In genomic region chr4:177047070-177047850, GRCh38 we compare ENCODE assay signal across 8 cellular contexts.
DNase-seq lines count a peak whose midpoint lies in the region; ATAC-seq, FAIRE-seq and TF ChIP-seq lines count a peak whose summit lies in the region.

No MANE protein-coding gene starts in this region.

- WGBS in neuronal stem cell (ENCODE audit: extremely low coverage in 2 of 2, insufficient read length in 2 of 2, insufficient replicate concordance in 1 of 2), 2 donors = no CpG with 5 or more reads among the region's 11 CpGs

- H2BK120ac ChIP-seq in neuronal stem cell (ENCODE audit: low read depth, low read length) = no peak overlapping the region

- H3K18ac ChIP-seq in neuronal stem cell (ENCODE audit: low read length) = no peak overlapping the region

- no peak overlapping the region for H3K4ac ChIP-seq in neuronal stem cell (ENCODE audit: low read length)

- peaks cover 16% of the 10 kb centered on the region for H3K27me3 Mint-ChIP-seq in activated CD8-positive, alpha-beta memory T cell treated with anti-CD3 and anti-CD28 coated beads, Interleukin-2, amount 10 ng/mL, durations not matched to agents 7 days and 5 days
- peaks cover 9% of the 10 kb centered on the region for H3K27me3 Mint-ChIP-seq in type B pancreatic cell

- no peak overlapping the region for H3K23ac ChIP-seq in neuronal stem cell (ENCODE audit: low read depth, low read length, poor library complexity)

- H3K36me3 Mint-ChIP-seq in activated CD8-positive, alpha-beta memory T cell treated with anti-CD3 and anti-CD28 coated beads, Interleukin-2, amount 10 ng/mL, durations not matched to agents 7 days and 5 days = no peaks in the 10 kb centered on the region
- no peaks in the 10 kb centered on the region for H3K36me3 Mint-ChIP-seq in type B pancreatic cell

- H3K9me3 Mint-ChIP-seq in activated CD8-positive, alpha-beta memory T cell treated with anti-CD3 and anti-CD28 coated beads, Interleukin-2, amount 10 ng/mL, durations not matched to agents 7 days and 5 days (ENCODE audit: low read depth) = no peaks in the 10 kb centered on the region
- H3K9me3 Mint-ChIP-seq in type B pancreatic cell = no peaks in the 10 kb centered on the region

- H4K91ac ChIP-seq in neuronal stem cell (ENCODE audit: low read depth, low read length, poor library complexity) = no peak overlapping the region

- DNase-seq in COLO829 (ENCODE audit: low spot score) (peak; percentile 56), GM19239 (ENCODE audit: insufficient read length, low spot score) (peak; percentile 4), NCI-H69 (lab: John Stamatoyannopoulos, UW) (peak; percentile 71), fibroblast of gingiva (ENCODE audit: low read depth) (peak; percentile 70), neuronal stem cell (ENCODE audit: low spot score) (peak; percentile 65), type B pancreatic cell (ENCODE audit: extremely low spot score, unreplicated experiment) (peak; percentile 71)
- peak; percentile 63 for DNase-seq in activated CD8-positive, alpha-beta memory T cell treated with anti-CD3 and anti-CD28 coated beads, Interleukin-2, amount 10 ng/mL, durations not matched to agents 7 days and 5 days

- FAIRE-seq in GM19239 (lab: Jason Lieb, UNC) = peak; percentile 89

- H3K9me3 ChIP-seq in neuronal stem cell (replicated peaks in 1 of 2; ENCODE audit: control insufficient read depth in 2 of 2, insufficient read depth in 1 of 2, low read depth in 1 of 2, low read length in 2 of 2) = no peaks in the 10 kb centered on the region

- H3K4me3 ChIP-seq in neuronal stem cell (ENCODE audit: low read length in 2 of 2) = no peak overlapping the region

- H3K4me2 ChIP-seq in neuronal stem cell (ENCODE audit: insufficient read depth, low read length, poor library complexity, severe bottlenecking) = no peak overlapping the region

- no peaks in the 10 kb centered on the region for H3K27me3 ChIP-seq in neuronal stem cell (ENCODE audit: control insufficient read depth in 3 of 3, insufficient read depth in 3 of 3, low read depth in 1 of 3, low read length in 3 of 3)

- H3K79me1 ChIP-seq in neuronal stem cell (ENCODE audit: low read depth, low read length) = no peaks in the 10 kb centered on the region

- H4K8ac ChIP-seq in neuronal stem cell (ENCODE audit: low read depth, low read length) = no peak overlapping the region

- no peak overlapping the region for H2BK12ac ChIP-seq in neuronal stem cell (ENCODE audit: low read length)

- H2AFZ ChIP-seq in neuronal stem cell (ENCODE audit: low read length) = no peak overlapping the region

- H3K4me1 ChIP-seq in neuronal stem cell (ENCODE audit: control insufficient read depth in 2 of 2, insufficient read depth in 1 of 2, low read depth in 1 of 2, low read length in 2 of 2) = no peaks in the 10 kb centered on the region

- no peaks in the 10 kb centered on the region for H3K4me1 Mint-ChIP-seq in activated CD8-positive, alpha-beta memory T cell treated with anti-CD3 and anti-CD28 coated beads, Interleukin-2, amount 10 ng/mL, durations not matched to agents 7 days and 5 days
- H3K4me1 Mint-ChIP-seq in type B pancreatic cell (ENCODE audit: unreplicated experiment) = no peaks in the 10 kb centered on the region

- H3K27ac ChIP-seq in neuronal stem cell (replicated peaks; ENCODE audit: low read length) = no peak overlapping the region

- peak; percentile 93 for TF ChIP-seq CTCF in type B pancreatic cell (conservative IDR thresholded peaks at IDR 0.05)

- no peak overlapping the region for H3K9ac ChIP-seq in neuronal stem cell (ENCODE audit: low read depth, low read length, poor library complexity)

- H3K4me3 Mint-ChIP-seq in activated CD8-positive, alpha-beta memory T cell treated with anti-CD3 and anti-CD28 coated beads, Interleukin-2, amount 10 ng/mL, durations not matched to agents 7 days and 5 days = no peak overlapping the region
- H3K4me3 Mint-ChIP-seq in type B pancreatic cell = no peak overlapping the region

- H3K27ac Mint-ChIP-seq in activated CD8-positive, alpha-beta memory T cell treated with anti-CD3 and anti-CD28 coated beads, Interleukin-2, amount 10 ng/mL, durations not matched to agents 7 days and 5 days = no peak overlapping the region
- H3K27ac Mint-ChIP-seq in type B pancreatic cell = no peak overlapping the region

- no peak overlapping the region for H2BK15ac ChIP-seq in neuronal stem cell (ENCODE audit: low read length)

- H3K36me3 ChIP-seq in neuronal stem cell (replicated peaks in 1 of 2; ENCODE audit: control insufficient read depth in 2 of 2, insufficient read depth in 2 of 2, low read length in 2 of 2) = no peaks in the 10 kb centered on the region

- CTCF ChIA-PET in activated CD8-positive, alpha-beta memory T cell treated with anti-CD3 and anti-CD28 coated beads, Interleukin-2, amount 10 ng/mL, durations not matched to agents 7 days and 5 days (lab: Charles Lee) = interaction anchor here (0.5 to 1.5 kb wide), 21 partner anchors 10 to 1795 kb away, joined by 3 to 18 read pairs (median 4); partner anchors contain the start of gene VEGFC

- H2AK5ac ChIP-seq in neuronal stem cell (ENCODE audit: low read depth, low read length) = no peak overlapping the region

- H3K14ac ChIP-seq in neuronal stem cell (ENCODE audit: low read length) = no peak overlapping the region

- ATAC-seq in HG03175 (IDR thresholded peaks at IDR 0.05; ENCODE audit: unreplicated experiment) = peak; percentile 84
- ATAC-seq in activated CD8-positive, alpha-beta memory T cell treated with anti-CD3 and anti-CD28 coated beads, Interleukin-2, amount 10 ng/mL, durations not matched to agents 7 days and 5 days = peak; percentile 85

- no peak overlapping the region for H2BK5ac ChIP-seq in neuronal stem cell (ENCODE audit: low read length)

Comparison
In these comparisons a context has a peak if more than half of its experiments do, and no peak if none do; other contexts are left out.
1. DNase-seq: peak in every context shown above with its lines; median percentile 71 in NCI-H69; 71 in type B pancreatic cell; 70 in fibroblast of gingiva; 65 in neuronal stem cell; 63 in activated CD8-positive, alpha-beta memory T cell treated with anti-CD3 and anti-CD28 coated beads, Interleukin-2, amount 10 ng/mL, durations not matched to agents 7 days and 5 days; 56 in COLO829; 4 in GM19239.